Comparison of ENCODE assay signal across 13 cellular contexts in genomic region chr7:92815412-92815811, GRCh38. TPM values are rescaled to one million over a fixed set of nuclear protein-coding genes. Genes with fewer than 3 reads are reported as not detected.
DNase-seq lines count a peak whose midpoint lies in the region; ATAC-seq and TF ChIP-seq lines count a peak whose summit lies in the region.
"Had no signal": no experiment of that assay in that cellular context is flagged by ENCODE, and none has a peak within 500 bp of the region (broad histone marks: within the 10 kb centered on the region; RNA-seq: fewer than 3 reads in every experiment).

No MANE protein-coding gene starts in this region.

- DNase-seq in Calu3 (no peak), prostate gland (ENCODE audit: low spot score) (no peak), nephron progenitor cell (no peak), HuH-7.5 (ENCODE audit: low spot score) (no peak), activated gamma-delta T cell treated with Interleukin-2 at 50 U/mL for 16 hours (no peak)
- no peak for DNase-seq in activated CD4-positive, alpha-beta memory T cell treated with anti-CD3 and anti-CD28 coated beads, Interleukin-2, amount 10 ng/mL, durations not matched to agents 7 days and 5 days
- DNase-seq: Kasumi-1, Right ventricle myocardium superior, thyroid gland, WERI-Rb-1 had no signal

- no peaks in the 10 kb centered on the region for H3K9me3 Mint-ChIP-seq in Calu3 (ENCODE audit: low read depth, unreplicated experiment)
- H3K9me3 Mint-ChIP-seq in activated CD4-positive, alpha-beta memory T cell treated with anti-CD3 and anti-CD28 coated beads, Interleukin-2, amount 10 ng/mL, durations not matched to agents 7 days and 5 days, result peaks cover 20% of the 10 kb centered on the region
- peaks cover 66% of the 10 kb centered on the region for H3K9me3 Mint-ChIP-seq in nephron progenitor cell

- H3K27me3 ChIP-seq in prostate gland (replicated peaks; ENCODE audit: insufficient read depth), result no peaks in the 10 kb centered on the region
- H3K27me3 ChIP-seq: BLaER1 treated with 17β-estradiol and CSF1 and Interleukin-3, amounts not matched to agents 10 nM and 100 nM; thyroid gland had no signal

- no TSS peak for BruUV-seq in Calu3 (replicated peaks; lab: Mats Ljungman, UMichigan)

- CTCF ChIA-PET in Calu3 (lab: Charles Lee), result no interaction called here
- CTCF ChIA-PET in activated CD4-positive, alpha-beta memory T cell treated with anti-CD3 and anti-CD28 coated beads, Interleukin-2, amount 10 ng/mL, durations not matched to agents 7 days and 5 days (lab: Charles Lee), result interaction anchor here (4.1 kb wide), 1 partner anchor 18 kb away, joined by 17 read pairs; no protein-coding TSS in a partner anchor

- no peak overlapping the region for H3K4me3 ChIP-seq in prostate gland
- H3K4me3 ChIP-seq: BLaER1 treated with 17β-estradiol and CSF1 and Interleukin-3, amounts not matched to agents 10 nM and 100 nM; thyroid gland had no signal

- H3K4me3 Mint-ChIP-seq in Calu3 (ENCODE audit: low read depth, unreplicated experiment) (no peak overlapping the region), nephron progenitor cell (no peak overlapping the region)
- H3K4me3 Mint-ChIP-seq in activated CD4-positive, alpha-beta memory T cell treated with anti-CD3 and anti-CD28 coated beads, Interleukin-2, amount 10 ng/mL, durations not matched to agents 7 days and 5 days, result no peak overlapping the region

- H3K36me3 ChIP-seq in prostate gland, result no peaks in the 10 kb centered on the region
- H3K36me3 ChIP-seq: thyroid gland, WERI-Rb-1 had no signal

- H3K9me3 ChIP-seq in prostate gland, result no peaks in the 10 kb centered on the region
- H3K9me3 ChIP-seq: thyroid gland had no signal

- peaks cover 14% of the 10 kb centered on the region for H3K4me1 Mint-ChIP-seq in Calu3 (ENCODE audit: low read depth, unreplicated experiment)
- peaks cover 92% of the 10 kb centered on the region for H3K4me1 Mint-ChIP-seq in activated CD4-positive, alpha-beta memory T cell treated with anti-CD3 and anti-CD28 coated beads, Interleukin-2, amount 10 ng/mL, durations not matched to agents 7 days and 5 days
- H3K4me1 Mint-ChIP-seq in nephron progenitor cell, result peaks cover 19% of the 10 kb centered on the region

- H3K4me1 ChIP-seq in prostate gland (replicated peaks), result no peaks in the 10 kb centered on the region
- H3K4me1 ChIP-seq: thyroid gland had no signal

- H3K27ac Mint-ChIP-seq in Calu3 (ENCODE audit: unreplicated experiment) (peak overlapping the region; percentile 30), nephron progenitor cell (no peak overlapping the region)
- H3K27ac Mint-ChIP-seq in activated CD4-positive, alpha-beta memory T cell treated with anti-CD3 and anti-CD28 coated beads, Interleukin-2, amount 10 ng/mL, durations not matched to agents 7 days and 5 days, result peak overlapping the region; percentile 59

- TF ChIP-seq CTCF in Calu3 (IDR thresholded peaks at IDR 0.05; ENCODE audit: unreplicated experiment) (no peak), prostate gland (IDR thresholded peaks at IDR 0.05) (no peak), nephron progenitor cell (IDR thresholded peaks at IDR 0.05) (no peak)

- H3K27me3 Mint-ChIP-seq in Calu3 (ENCODE audit: unreplicated experiment) (no peaks in the 10 kb centered on the region), nephron progenitor cell (ENCODE audit: low read depth, poor library complexity) (no peaks in the 10 kb centered on the region)
- no peaks in the 10 kb centered on the region for H3K27me3 Mint-ChIP-seq in activated CD4-positive, alpha-beta memory T cell treated with anti-CD3 and anti-CD28 coated beads, Interleukin-2, amount 10 ng/mL, durations not matched to agents 7 days and 5 days

- H3K36me3 Mint-ChIP-seq in Calu3 (ENCODE audit: insufficient read depth, unreplicated experiment), result peaks cover 18% of the 10 kb centered on the region
- H3K36me3 Mint-ChIP-seq in activated CD4-positive, alpha-beta memory T cell treated with anti-CD3 and anti-CD28 coated beads, Interleukin-2, amount 10 ng/mL, durations not matched to agents 7 days and 5 days (ENCODE audit: low read depth), result peaks cover 62% of the 10 kb centered on the region
- peaks cover 68% of the 10 kb centered on the region for H3K36me3 Mint-ChIP-seq in nephron progenitor cell (ENCODE audit: low read depth)

- no peak overlapping the region for H3K27ac ChIP-seq in prostate gland
- H3K27ac ChIP-seq: BLaER1 treated with 17β-estradiol and CSF1 and Interleukin-3, amounts not matched to agents 10 nM and 100 nM; thyroid gland; WERI-Rb-1 had no signal

- POLR2A ChIA-PET in activated CD4-positive, alpha-beta memory T cell treated with anti-CD3 and anti-CD28 coated beads, Interleukin-2, amount 10 ng/mL, durations not matched to agents 7 days and 5 days (lab: Charles Lee), result interaction anchor here (0.8 to 12.1 kb wide), 4 partner anchors 9 to 183 kb away, joined by 3 to 271 read pairs (median 8); partner anchors contain the start of gene CDK6

- TF ChIP-seq POLR2A in prostate gland (IDR thresholded peaks at IDR 0.05), result no peak

- intact Hi-C loops in Calu3 (cut with micrococcal nuclease; ENCODE audit: unreplicated experiment) (no loop called here), prostate gland (cut with DNase I) (no loop called here)

- peak; percentile 48 for ATAC-seq in GM19324 (IDR thresholded peaks at IDR 0.05; ENCODE audit: low FRiP score, unreplicated experiment)
- peak; percentile 34 for ATAC-seq in HG03196 (IDR thresholded peaks at IDR 0.05; ENCODE audit: unreplicated experiment)

RNA-seq across cellular contexts. Expression of gene CDK6, which starts 21.0 kb away (rescaled TPM):
- 67.7 and 87.9 TPM in 2 replicates for total RNA-seq in Calu3 (2022)
- total RNA-seq in activated CD4-positive, alpha-beta memory T cell treated with anti-CD3 and anti-CD28 coated beads, Interleukin-2, amount 10 ng/mL, durations not matched to agents 7 days and 5 days, result 100 to 1,000 TPM; 105 TPM
- total RNA-seq in prostate gland, result 10 to 100 TPM; 13.6 to 39.9 TPM
